25 cellular contexts compared by ENCODE assay signal in genomic region chr4:867526-868250, GRCh38. TPM values are rescaled to one million over a fixed set of nuclear protein-coding genes. Genes with fewer than 3 reads are reported as not detected.
"Had no signal": no experiment of that assay in that cellular context is flagged by ENCODE, and none has a peak within 500 bp of the region (broad histone marks: within the 10 kb centered on the region; RNA-seq: fewer than 3 reads in every experiment).

No MANE protein-coding gene starts in this region.

- H3K4me3 Mint-ChIP-seq: naive thymus-derived CD4-positive, alpha-beta T cell; natural killer cell treated with Interleukin-12 subunit alpha and Interleukin-12 subunit beta and Interleukin-15 and Interleukin-18, amount 100 ng/mL, for 72 hours; stimulated activated effector memory CD8-positive, alpha-beta T cell treated with anti-CD3 and anti-CD28 coated beads, Interleukin-12 subunit alpha, Interleukin-12 subunit beta, amount 100 ng/mL, for 72 hours; stimulated activated naive CD8-positive, alpha-beta T cell treated with anti-CD3 and anti-CD28 coated beads, Interleukin-15, Interleukin-2, amounts not matched to agents 100 ng/mL and 50 ng/mL, for 24 hours had no signal

- H3K4me3 ChIP-seq: heart right ventricle, hepatocyte, left lung, lower lobe of right lung, mucosa of descending colon, ovary, skin epidermis, suprapubic skin, thoracic aorta, tibial artery, upper lobe of right lung had no signal

- FAIRE-seq: keratinocyte, urothelium cell line had no signal

- H3K9me3 Mint-ChIP-seq: natural killer cell treated with Interleukin-12 subunit alpha and Interleukin-12 subunit beta and Interleukin-15 and Interleukin-18, amount 100 ng/mL, for 72 hours; stimulated activated effector memory CD8-positive, alpha-beta T cell treated with anti-CD3 and anti-CD28 coated beads, Interleukin-12 subunit alpha, Interleukin-12 subunit beta, amount 100 ng/mL, for 72 hours; stimulated activated naive CD8-positive, alpha-beta T cell treated with anti-CD3 and anti-CD28 coated beads, Interleukin-15, Interleukin-2, amounts not matched to agents 100 ng/mL and 50 ng/mL, for 24 hours had no signal

- H3K27ac ChIP-seq: heart right ventricle, hepatocyte, left lung, lower lobe of right lung, ovary, skin epidermis, suprapubic skin, thoracic aorta, tibial artery, upper lobe of right lung had no signal

- H3K36me3 ChIP-seq: ovary had no signal

- H3K9me3 ChIP-seq: left lung, lower lobe of right lung, mucosa of descending colon, ovary, suprapubic skin, thoracic aorta, tibial artery, upper lobe of right lung had no signal

- H3K27me3 Mint-ChIP-seq: naive thymus-derived CD4-positive, alpha-beta T cell; natural killer cell treated with Interleukin-12 subunit alpha and Interleukin-12 subunit beta and Interleukin-15 and Interleukin-18, amount 100 ng/mL, for 72 hours; progenitor cell of endocrine pancreas; stimulated activated naive CD8-positive, alpha-beta T cell treated with anti-CD3 and anti-CD28 coated beads, Interleukin-15, Interleukin-2, amounts not matched to agents 100 ng/mL and 50 ng/mL, for 24 hours had no signal

- H3K4me1 ChIP-seq: heart right ventricle, left lung, lower lobe of right lung, suprapubic skin, tibial artery, upper lobe of right lung had no signal

- ATAC-seq: heart right ventricle; left colon; left lung; lower lobe of right lung; mucosa of descending colon; naive thymus-derived CD4-positive, alpha-beta T cell; natural killer cell treated with Interleukin-12 subunit alpha and Interleukin-12 subunit beta and Interleukin-15 and Interleukin-18, amount 100 ng/mL, for 72 hours; sciatic nerve; upper lobe of right lung had no signal

- DNase-seq: heart right ventricle; left colon; left lung; lower lobe of right lung; mammary epithelial cell; midbrain; mucosa of descending colon; naive thymus-derived CD4-positive, alpha-beta T cell; ovary; stimulated activated CD4-positive, alpha-beta T cell treated with anti-CD3 and anti-CD28 coated beads, Interleukin-4, amount 100 ng/mL, for 24 hours; stimulated activated naive CD4-positive, alpha-beta T cell; tibial artery; trophoblast cell; upper lobe of right lung had no signal

- H3K27me3 ChIP-seq: heart right ventricle, hepatocyte, left lung, ovary, suprapubic skin, tibial artery, upper lobe of right lung had no signal

- H3K27ac Mint-ChIP-seq: naive thymus-derived CD4-positive, alpha-beta T cell; natural killer cell treated with Interleukin-12 subunit alpha and Interleukin-12 subunit beta and Interleukin-15 and Interleukin-18, amount 100 ng/mL, for 72 hours; progenitor cell of endocrine pancreas; stimulated activated effector memory CD8-positive, alpha-beta T cell treated with anti-CD3 and anti-CD28 coated beads, Interleukin-12 subunit alpha, Interleukin-12 subunit beta, amount 100 ng/mL, for 72 hours; stimulated activated naive CD8-positive, alpha-beta T cell treated with anti-CD3 and anti-CD28 coated beads, Interleukin-15, Interleukin-2, amounts not matched to agents 100 ng/mL and 50 ng/mL, for 24 hours had no signal

RNA-seq across cellular contexts. Expression of gene CPLX1, which starts 41.8 kb away (rescaled TPM):
- total RNA-seq: natural killer cell treated with Interleukin-12 subunit alpha and Interleukin-12 subunit beta and Interleukin-15 and Interleukin-18, amount 100 ng/mL, for 72 hours had no signal
